ENCODE assay signal across 9 cellular contexts in genomic region chr3:151644986-151645385, GRCh38.
"Had no signal": no experiment of that assay in that cellular context is flagged by ENCODE, and none has a peak within 500 bp of the region (broad histone marks: within the 10 kb centered on the region; RNA-seq: fewer than 3 reads in every experiment).

No MANE protein-coding gene starts in this region.

- H3K27ac ChIP-seq: GM23248, HL-60 had no signal

- H3K9ac ChIP-seq: GM23248 had no signal

- FAIRE-seq: HepG2 had no signal

- H3K4me1 ChIP-seq: HAP-1 had no signal

- H3K4me3 ChIP-seq: GM23248, HAP-1 had no signal

- H2AFZ ChIP-seq: GM23248 had no signal

- ATAC-seq: HCT116, HepG2 had no signal

- H3K36me3 ChIP-seq: HAP-1 had no signal

- H3K9me3 ChIP-seq: HAP-1 had no signal

- DNase-seq: GM23248, GOT3, H7, HFFc6, KG1 had no signal
